ENCODE assay signal across 24 cellular contexts in genomic region chr7:2049782-2050510, GRCh38.
DNase-seq lines count a peak whose midpoint lies in the region; ATAC-seq, FAIRE-seq and TF ChIP-seq lines count a peak whose summit lies in the region.
"Had no signal": no experiment of that assay in that cellular context is flagged by ENCODE, and none has a peak within 500 bp of the region (broad histone marks: within the 10 kb centered on the region; RNA-seq: fewer than 3 reads in every experiment).

No MANE protein-coding gene starts in this region.

- TF ChIP-seq EP300 in HepG2 (IDR thresholded peaks at IDR 0.05; ENCODE audit: low read depth in 2 of 2, low read length in 2 of 2), result no peak
- TF ChIP-seq EP300 in HepG2 (CRISPR knock-in tag; IDR thresholded peaks at IDR 0.05; ENCODE audit: borderline replicate concordance), result no peak

- intact Hi-C loops in HepG2 (cut with micrococcal nuclease; ENCODE audit: unreplicated experiment), result no loop called here

- no peaks in the 10 kb centered on the region for H3K4me1 Mint-ChIP-seq in activated T-helper 17 cell treated with anti-CD3 and anti-CD28 coated beads, Interleukin-2, amount 50 U/mL, for 72 hours
- peaks cover 40% of the 10 kb centered on the region for H3K4me1 Mint-ChIP-seq in stimulated activated memory B cell treated with anti-CD40 and anti-IgM and Interleukin-4, amounts not matched to agents 10 μg/mL and 1 μg/mL and 100 μg/mL, for 72 hours

- no peaks in the 10 kb centered on the region for H3K36me3 Mint-ChIP-seq in activated T-helper 17 cell treated with anti-CD3 and anti-CD28 coated beads, Interleukin-2, amount 50 U/mL, for 72 hours (ENCODE audit: low read depth)
- peaks cover 23% of the 10 kb centered on the region for H3K36me3 Mint-ChIP-seq in stimulated activated memory B cell treated with anti-CD40 and anti-IgM and Interleukin-4, amounts not matched to agents 10 μg/mL and 1 μg/mL and 100 μg/mL, for 72 hours
- H3K36me3 Mint-ChIP-seq: naive B cell had no signal

- no peaks in the 10 kb centered on the region for H4K20me1 ChIP-seq in HepG2 (ENCODE audit: insufficient read depth, low read length)

- no peaks in the 10 kb centered on the region for H3K27me3 Mint-ChIP-seq in activated T-helper 17 cell treated with anti-CD3 and anti-CD28 coated beads, Interleukin-2, amount 50 U/mL, for 72 hours
- no peaks in the 10 kb centered on the region for H3K27me3 Mint-ChIP-seq in stimulated activated memory B cell treated with anti-CD40 and anti-IgM and Interleukin-4, amounts not matched to agents 10 μg/mL and 1 μg/mL and 100 μg/mL, for 72 hours
- H3K27me3 Mint-ChIP-seq: IgD-negative memory B cell, naive B cell had no signal

- H3K9me3 ChIP-seq in HepG2 (ENCODE audit: low read length), result no peaks in the 10 kb centered on the region
- H3K9me3 ChIP-seq: adrenal gland, pancreas had no signal

- H3K27me3 ChIP-seq in HepG2 (ENCODE audit: control insufficient read depth in 1 of 2, insufficient read depth in 2 of 2, low read length in 2 of 2) (no peaks in the 10 kb centered on the region), brain microvascular endothelial cell (replicated peaks) (no peaks in the 10 kb centered on the region)
- H3K27me3 ChIP-seq: adrenal gland, cardiac muscle cell, dorsolateral prefrontal cortex, pancreas had no signal

- H3K27ac ChIP-seq in HepG2 (ENCODE audit: extremely low read length, insufficient read depth, low read length) (no peak overlapping the region), brain microvascular endothelial cell (no peak overlapping the region)
- H3K27ac ChIP-seq: 22Rv1, adrenal gland, cardiac muscle cell, dorsolateral prefrontal cortex, HL-60, pancreas had no signal

- H3K4me1 ChIP-seq in HepG2 (ENCODE audit: insufficient read depth, low read length), result no peaks in the 10 kb centered on the region
- H3K4me1 ChIP-seq: adrenal gland, pancreas had no signal

- H3K27ac Mint-ChIP-seq in activated T-helper 17 cell treated with anti-CD3 and anti-CD28 coated beads, Interleukin-2, amount 50 U/mL, for 72 hours, result no peak overlapping the region
- H3K27ac Mint-ChIP-seq in stimulated activated memory B cell treated with anti-CD40 and anti-IgM and Interleukin-4, amounts not matched to agents 10 μg/mL and 1 μg/mL and 100 μg/mL, for 72 hours, result peak overlapping the region; percentile 48
- H3K27ac Mint-ChIP-seq: IgD-negative memory B cell had no signal

- no peaks in the 10 kb centered on the region for H3K9me3 Mint-ChIP-seq in activated T-helper 17 cell treated with anti-CD3 and anti-CD28 coated beads, Interleukin-2, amount 50 U/mL, for 72 hours
- H3K9me3 Mint-ChIP-seq in stimulated activated memory B cell treated with anti-CD40 and anti-IgM and Interleukin-4, amounts not matched to agents 10 μg/mL and 1 μg/mL and 100 μg/mL, for 72 hours, result no peaks in the 10 kb centered on the region
- H3K9me3 Mint-ChIP-seq: IgD-negative memory B cell, naive B cell had no signal

- TF ChIP-seq CTCF in HepG2 (CRISPR knock-in tag; IDR thresholded peaks at IDR 0.05) (no peak), brain microvascular endothelial cell (IDR thresholded peaks at IDR 0.05; ENCODE audit: low read depth, low read length, missing control alignments) (no peak)

- no peaks in the 10 kb centered on the region for H3K79me2 ChIP-seq in HepG2 (ENCODE audit: insufficient read depth, low read length)

- POLR2A ChIA-PET in HepG2 (lab: Yijun Ruan, JAX), result no interaction called here

- no peak for TF ChIP-seq RAD21 in HepG2 (CRISPR knock-in tag; IDR thresholded peaks at IDR 0.05)

- no peak overlapping the region for H3K4me2 ChIP-seq in HepG2 (ENCODE audit: low read depth, low read length)

- WGBS in HepG2 (ENCODE audit: low lambda C conversion rate), result 94% methylated on average over 32 of the region's 37 CpGs

- H2AFZ ChIP-seq in HepG2 (ENCODE audit: low read length), result no peak overlapping the region

- no peak overlapping the region for H3K9ac ChIP-seq in HepG2 (ENCODE audit: insufficient read depth, low read depth, low read length)

- no TSS peak for BruUV-seq in HepG2 (replicated peaks; lab: Mats Ljungman, UMichigan)

- H3K4me3 Mint-ChIP-seq in activated T-helper 17 cell treated with anti-CD3 and anti-CD28 coated beads, Interleukin-2, amount 50 U/mL, for 72 hours, result no peak overlapping the region
- H3K4me3 Mint-ChIP-seq in stimulated activated memory B cell treated with anti-CD40 and anti-IgM and Interleukin-4, amounts not matched to agents 10 μg/mL and 1 μg/mL and 100 μg/mL, for 72 hours, result no peak overlapping the region

- peaks cover 0 to 3% of the 10 kb centered on the region in 2 experiments; a peak in 3 of 5 replicates for H3K36me3 ChIP-seq in HepG2 (replicated peaks in 1 of 2; ENCODE audit: control insufficient read depth in 1 of 2, insufficient read depth in 2 of 2, low read length in 2 of 2)
- H3K36me3 ChIP-seq in brain microvascular endothelial cell (replicated peaks), result no peaks in the 10 kb centered on the region
- H3K36me3 ChIP-seq: adrenal gland, cardiac muscle cell, pancreas had no signal

- no peak for TF ChIP-seq POLR2A in HepG2 (IDR thresholded peaks at IDR 0.05; ENCODE audit: insufficient read depth in 1 of 2, low read depth in 2 of 2, low read length in 2 of 2)

- in situ Hi-C loops in HepG2 (cut with HindIII; ENCODE audit: extremely low pct_ligation_motif_present, low pct_unique_long_range_greater_than_20kb), result no loop called here
- in situ Hi-C loops in brain microvascular endothelial cell (cut with HindIII; ENCODE audit: low pct_ligation_motif_present, low sequenced_read_pairs), result no loop called here

- peak; percentile 38 to 49 for ATAC-seq in activated CD4-positive, CD25-positive, alpha-beta regulatory T cell treated with anti-CD3 and anti-CD28 coated beads, Interleukin-2, amount 50 U/mL, for 24 hours
- peak; percentile 63 for ATAC-seq in activated T-helper 17 cell treated with anti-CD3 and anti-CD28 coated beads, Interleukin-2, amount 50 U/mL, for 72 hours (replicated peaks)
- no peak for ATAC-seq in HepG2
- ATAC-seq in stimulated activated memory B cell treated with anti-CD40 and anti-IgM and Interleukin-4, amounts not matched to agents 10 μg/mL and 1 μg/mL and 100 μg/mL, for 72 hours, result peak; percentile 88
- no peak for ATAC-seq in GM18511 (IDR thresholded peaks at IDR 0.05; ENCODE audit: unreplicated experiment)
- no peak for ATAC-seq in GM21576 (IDR thresholded peaks at IDR 0.05; ENCODE audit: unreplicated experiment)
- ATAC-seq: pancreas had no signal

- H3K4me3 ChIP-seq in HepG2 (replicated peaks in 1 of 3; ENCODE audit: insufficient read depth in 1 of 3, low read depth in 2 of 3, low read length in 3 of 3) (no peak overlapping the region), brain microvascular endothelial cell (ENCODE audit: low read depth, low read length) (no peak overlapping the region)
- H3K4me3 ChIP-seq: adrenal gland, cardiac muscle cell, dorsolateral prefrontal cortex, pancreas had no signal

- no peak for FAIRE-seq in HepG2 (lab: Jason Lieb, UNC)
- FAIRE-seq: pancreas had no signal

- CTCF ChIA-PET in HepG2 (lab: Yijun Ruan, JAX; ENCODE audit: low intra/inter-chr PET ratio, low total read pairs), result no interaction called here

- no peak for DNase-seq in activated CD4-positive, CD25-positive, alpha-beta regulatory T cell (lab: John Stamatoyannopoulos, UW)
- no peak for DNase-seq in HepG2 (ENCODE audit: low spot score)
- DNase-seq in brain microvascular endothelial cell, result no peak
- DNase-seq: activated effector memory CD4-positive, alpha-beta T cell treated with Interleukin-2 at 50 U/mL for 16 hours; adrenal gland; Calu3; dorsolateral prefrontal cortex; EL; foreskin melanocyte; hypothalamus; islet precursor cell; naive B cell; NCI-H2107; trophoblast cell had no signal

TF ChIP-seq in HepG2, 621 proteins besides CTCF, POLR2A, EP300 and RAD21:
- TF ChIP-seq HNRNPL (IDR thresholded peaks at IDR 0.05; ENCODE audit: low read depth, low read length), result peak; percentile 86; the same call in 1 of the 2 replicates
- TF ChIP-seq KDM2A (CRISPR knock-in tag; IDR thresholded peaks at IDR 0.05; ENCODE audit: borderline replicate concordance, low read depth), result no peak
- TF ChIP-seq ZNF530 (CRISPR knock-in tag; IDR thresholded peaks at IDR 0.05; ENCODE audit: low read depth), result no peak

Comparison
In these comparisons a context has a peak if more than half of its experiments do, and no peak if none do; other contexts are left out.
1. ATAC-seq: peak in activated CD4-positive, CD25-positive, alpha-beta regulatory T cell treated with anti-CD3 and anti-CD28 coated beads, Interleukin-2, amount 50 U/mL, for 24 hours (2 of 2), activated T-helper 17 cell treated with anti-CD3 and anti-CD28 coated beads, Interleukin-2, amount 50 U/mL, for 72 hours (single experiment) and stimulated activated memory B cell treated with anti-CD40 and anti-IgM and Interleukin-4, amounts not matched to agents 10 μg/mL and 1 μg/mL and 100 μg/mL, for 72 hours (single experiment); none in HepG2 (single experiment), GM18511 (single experiment) and GM21576 (single experiment).